In the genomic region with DNA sequence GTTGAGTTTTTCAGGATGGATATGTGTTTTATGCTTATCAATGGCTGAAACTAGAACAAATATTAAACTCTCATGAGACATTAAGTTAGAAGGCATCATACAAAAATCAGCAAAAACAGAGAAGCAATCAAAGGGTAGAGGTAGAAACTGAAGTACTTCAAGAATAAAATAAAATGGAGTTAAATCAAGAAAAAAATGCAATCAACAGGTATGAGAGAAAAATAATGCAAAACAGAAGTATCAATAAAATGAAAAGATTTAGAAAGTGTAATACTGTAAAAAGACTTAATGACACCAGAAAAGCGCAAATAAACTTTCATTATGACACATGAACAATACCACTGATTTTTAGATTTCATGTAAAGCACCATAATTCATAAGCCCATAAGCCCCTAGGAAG, we compare ENCODE assay signal across 27 cellular contexts.
"Had no signal": no experiment of that assay in that cellular context is flagged by ENCODE, and none has a peak within 500 bp of the region (broad histone marks: within the 10 kb centered on the region; RNA-seq: fewer than 3 reads in every experiment).

No MANE protein-coding gene starts in this region.

- H3K9me3 Mint-ChIP-seq: mesothelial cell of epicardium; naive B cell; naive thymus-derived CD8-positive, alpha-beta T cell had no signal

- DNase-seq: dermis blood vessel endothelial cell; dorsolateral prefrontal cortex; effector CD4-positive, alpha-beta T cell; effector memory CD4-positive, alpha-beta T cell; erythroblast; esophagus squamous epithelium; foreskin fibroblast; foreskin melanocyte; gastrocnemius medialis; glutamatergic neuron; head of caudate nucleus; heart right ventricle; hippocampal formation; left cardiac atrium; left lung; left ventricle myocardium superior; lower lobe of right lung; mesenchymal stem cell; mucosa of descending colon; naive B cell; naive thymus-derived CD8-positive, alpha-beta T cell had no signal

- H3K27ac ChIP-seq: coronary artery, dorsolateral prefrontal cortex, epithelial cell of prostate, esophagus squamous epithelium, gastrocnemius medialis, heart right ventricle, left lung, lower lobe of right lung had no signal

- H3K4me3 Mint-ChIP-seq: mesothelial cell of epicardium; naive B cell; naive thymus-derived CD8-positive, alpha-beta T cell had no signal

- H3K36me3 ChIP-seq: esophagus squamous epithelium, gastrocnemius medialis, heart right ventricle, left lung, lower lobe of right lung had no signal

- H3K36me3 Mint-ChIP-seq: mesothelial cell of epicardium had no signal

- FAIRE-seq: islet of Langerhans, keratinocyte had no signal

- H3K27me3 Mint-ChIP-seq: naive thymus-derived CD8-positive, alpha-beta T cell had no signal

- ATAC-seq: esophagus mucosa; gastrocnemius medialis; heart right ventricle; left cardiac atrium; left lung; left ventricle myocardium superior; lower lobe of right lung; mucosa of descending colon; naive thymus-derived CD8-positive, alpha-beta T cell had no signal

- H3K4me3 ChIP-seq: coronary artery, dorsolateral prefrontal cortex, esophagus squamous epithelium, gastrocnemius medialis, heart right ventricle, left lung, lower lobe of right lung, mucosa of descending colon had no signal

- H3K4me1 ChIP-seq: esophagus squamous epithelium, gastrocnemius medialis, heart right ventricle, left lung, lower lobe of right lung had no signal

- H3K27ac Mint-ChIP-seq: mesothelial cell of epicardium had no signal

- H3K9me3 ChIP-seq: esophagus squamous epithelium, gastrocnemius medialis, heart right ventricle, left lung, lower lobe of right lung, mucosa of descending colon had no signal
